39 cellular contexts compared by ENCODE assay signal in genomic region chr16:71675380-71675779, GRCh38. TPM values are rescaled to one million over a fixed set of nuclear protein-coding genes. Genes with fewer than 3 reads are reported as not detected.
"Had no signal": no experiment of that assay in that cellular context is flagged by ENCODE, and none has a peak within 500 bp of the region (broad histone marks: within the 10 kb centered on the region; RNA-seq: fewer than 3 reads in every experiment).

No MANE protein-coding gene starts in this region.

- H3K9me3 ChIP-seq: MG63, Peyer's patch, SJSA1, SK-N-SH had no signal

- H3K9ac ChIP-seq: SK-N-SH had no signal

- H3K4me3 ChIP-seq: MG63, Peyer's patch, SJSA1 had no signal

- DNase-seq: activated B cell treated with CpG ODN at 0.5 μM for 24 hours; activated CD4-positive, alpha-beta memory T cell treated with anti-CD3 and anti-CD28 coated beads for 36 hours; activated CD4-positive, alpha-beta T cell treated with anti-CD3 and anti-CD28 coated beads for 4 hours; activated CD4-positive, alpha-beta T cell treated with anti-CD3 and anti-CD28 coated beads, Interleukin-2, amount 50 U/mL, for 1 hour; activated CD4-positive, CD25-positive, alpha-beta regulatory T cell treated with anti-CD3 and anti-CD28 coated beads, Interleukin-2, amount 50 U/mL, for 72 hours; activated effector memory CD4-positive, alpha-beta T cell treated with anti-CD3 and anti-CD28 coated beads, Interleukin-2, amount 50 U/mL, for 16 hours; activated naive CD4-positive, alpha-beta T cell treated with anti-CD3 and anti-CD28 coated beads for 36 hours; activated T-cell treated with anti-CD3 and anti-CD28 coated beads, Interleukin-2, amount 50 U/mL, for 1 hour; activated T-cell treated with anti-CD3 and anti-CD28 coated beads, Interleukin-2, amount 50 U/mL, for 72 hours; anterior cingulate cortex; caudate nucleus; cerebellar nuclear complex; Kasumi-1; KG1; MG63; NCI-H1048; NCI-H1105 treated with DMSO at 0.1 percent for 48 hours; NCI-H1436; NCI-H1694; NCI-H1930; NCI-H2081 treated with DMSO at 0.1 percent for 48 hours; NCI-H345; NCI-H510A; NCI-H526; NCI-H748 treated with DMSO at 0.1 percent for 48 hours; NK-92 treated with Interleukin-12 subunit alpha and Interleukin-12 subunit beta, amount 100 ng/mL, for 24 hours; PC-3; Peyer's patch; RPMI8226; SHP77 treated with DMSO at 0.1 percent for 48 hours; SK-N-SH; T-cell; T-helper 17 cell; T-helper 9 cell had no signal

- H3K27me3 ChIP-seq: MG63, Peyer's patch, SJSA1 had no signal

- ATAC-seq: activated naive CD4-positive, alpha-beta T cell treated with anti-CD3 and anti-CD28 coated beads, Interleukin-2, amount 50 U/mL, for 72 hours; activated T-cell treated with anti-CD3 and anti-CD28 coated beads, Interleukin-2, amount 50 U/mL, for 72 hours; activated T-helper 17 cell treated with anti-CD3 and anti-CD28 coated beads, Interleukin-2, amount 50 U/mL, for 72 hours; PC-3; T-cell; T-helper 17 cell had no signal

- H3K4me1 ChIP-seq: Peyer's patch had no signal

- H3K4me2 ChIP-seq: SK-N-SH had no signal

- H3K27ac ChIP-seq: Peyer's patch, SJSA1, VCaP had no signal

- FAIRE-seq: bronchial epithelial cell had no signal

RNA-seq across cellular contexts. Expression of gene MARVELD3, which starts 49.4 kb away (rescaled TPM):
- total RNA-seq: activated B cell treated with CpG ODN at 0.5 μM for 24 hours; activated CD4-positive, alpha-beta memory T cell treated with anti-CD3 and anti-CD28 coated beads for 36 hours; activated naive CD4-positive, alpha-beta T cell treated with anti-CD3 and anti-CD28 coated beads for 36 hours; activated naive CD4-positive, alpha-beta T cell treated with anti-CD3 and anti-CD28 coated beads, Interleukin-2, amount 50 U/mL, for 72 hours; activated T-cell treated with anti-CD3 and anti-CD28 coated beads, Interleukin-2, amount 50 U/mL, for 72 hours; activated T-helper 17 cell treated with anti-CD3 and anti-CD28 coated beads, Interleukin-2, amount 50 U/mL, for 72 hours; SJSA1; T-helper 17 cell had no signal
- polyA plus RNA-seq: SK-N-SH had no signal
